ENCODE assay signal across 1 cellular context in genomic region chr18:2087877-2088673, GRCh38.
TF ChIP-seq lines count a peak whose summit lies in the region.

No MANE protein-coding gene starts in this region.

TF ChIP-seq in SK-N-SH, 30 proteins besides CTCF, POLR2A, EP300 and RAD21 (continued from another document):
- TF ChIP-seq, protein P1, sequence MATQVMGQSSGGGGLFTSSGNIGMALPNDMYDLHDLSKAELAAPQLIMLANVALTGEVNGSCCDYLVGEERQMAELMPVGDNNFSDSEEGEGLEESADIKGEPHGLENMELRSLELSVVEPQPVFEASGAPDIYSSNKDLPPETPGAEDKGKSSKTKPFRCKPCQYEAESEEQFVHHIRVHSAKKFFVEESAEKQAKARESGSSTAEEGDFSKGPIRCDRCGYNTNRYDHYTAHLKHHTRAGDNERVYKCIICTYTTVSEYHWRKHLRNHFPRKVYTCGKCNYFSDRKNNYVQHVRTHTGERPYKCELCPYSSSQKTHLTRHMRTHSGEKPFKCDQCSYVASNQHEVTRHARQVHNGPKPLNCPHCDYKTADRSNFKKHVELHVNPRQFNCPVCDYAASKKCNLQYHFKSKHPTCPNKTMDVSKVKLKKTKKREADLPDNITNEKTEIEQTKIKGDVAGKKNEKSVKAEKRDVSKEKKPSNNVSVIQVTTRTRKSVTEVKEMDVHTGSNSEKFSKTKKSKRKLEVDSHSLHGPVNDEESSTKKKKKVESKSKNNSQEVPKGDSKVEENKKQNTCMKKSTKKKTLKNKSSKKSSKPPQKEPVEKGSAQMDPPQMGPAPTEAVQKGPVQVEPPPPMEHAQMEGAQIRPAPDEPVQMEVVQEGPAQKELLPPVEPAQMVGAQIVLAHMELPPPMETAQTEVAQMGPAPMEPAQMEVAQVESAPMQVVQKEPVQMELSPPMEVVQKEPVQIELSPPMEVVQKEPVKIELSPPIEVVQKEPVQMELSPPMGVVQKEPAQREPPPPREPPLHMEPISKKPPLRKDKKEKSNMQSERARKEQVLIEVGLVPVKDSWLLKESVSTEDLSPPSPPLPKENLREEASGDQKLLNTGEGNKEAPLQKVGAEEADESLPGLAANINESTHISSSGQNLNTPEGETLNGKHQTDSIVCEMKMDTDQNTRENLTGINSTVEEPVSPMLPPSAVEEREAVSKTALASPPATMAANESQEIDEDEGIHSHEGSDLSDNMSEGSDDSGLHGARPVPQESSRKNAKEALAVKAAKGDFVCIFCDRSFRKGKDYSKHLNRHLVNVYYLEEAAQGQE (IDR thresholded peaks at IDR 0.05; ENCODE audit: low read depth, low read length), result no peak
- no peak for TF ChIP-seq GABPA (IDR thresholded peaks at IDR 0.05; ENCODE audit: low read depth)
